Comparison of ENCODE assay signal across 18 cellular contexts in genomic region chr16:56339431-56340195, GRCh38.
DNase-seq lines count a peak whose midpoint lies in the region; ATAC-seq, FAIRE-seq and TF ChIP-seq lines count a peak whose summit lies in the region.
"Had no signal": no experiment of that assay in that cellular context is flagged by ENCODE, and none has a peak within 500 bp of the region (broad histone marks: within the 10 kb centered on the region; RNA-seq: fewer than 3 reads in every experiment).

No MANE protein-coding gene starts in this region.

- H3K14ac ChIP-seq in trophoblast cell (ENCODE audit: low read length) = no peak overlapping the region

- H3K18ac ChIP-seq in trophoblast cell (ENCODE audit: low read length) = no peak overlapping the region

- no peak overlapping the region for H2AK5ac ChIP-seq in trophoblast cell (ENCODE audit: low read length)

- no peak overlapping the region for H3K9ac ChIP-seq in kidney (ENCODE audit: low read length in 2 of 2)
- H3K9ac ChIP-seq in trophoblast cell (ENCODE audit: low read length) = no peak overlapping the region
- H3K9ac ChIP-seq: GM23248 had no signal

- intact Hi-C loops in Right ventricle myocardium inferior (cut with DNase I) = no loop called here
- intact Hi-C loops in cardiac septum (cut with DNase I) = no loop called here
- intact Hi-C loops in kidney (cut with DNase I) = no loop called here

- no peak overlapping the region for H2BK120ac ChIP-seq in trophoblast cell (ENCODE audit: insufficient read depth, low read length, poor library complexity)

- no peak for TF ChIP-seq CTCF in kidney (IDR thresholded peaks at IDR 0.05; ENCODE audit: borderline replicate concordance, extremely low read depth, insufficient read depth)

- no peak for ATAC-seq in Right ventricle myocardium inferior
- ATAC-seq in esophagus mucosa = no peak
- ATAC-seq in GM19035 (IDR thresholded peaks at IDR 0.05; ENCODE audit: unreplicated experiment) = no peak
- ATAC-seq: A549 had no signal

- no peaks in the 10 kb centered on the region for H3K4me1 ChIP-seq in kidney (ENCODE audit: control insufficient read depth in 1 of 2, insufficient read depth in 1 of 2, low read depth in 1 of 2, low read length in 2 of 2)
- H3K4me1 ChIP-seq in trophoblast cell (ENCODE audit: control insufficient read depth in 1 of 2, insufficient read depth in 2 of 2, low read length in 2 of 2) = peaks cover 0 to 3% of the 10 kb centered on the region in 2 experiments
- H3K4me1 ChIP-seq: Caco-2 had no signal

- H2BK12ac ChIP-seq in trophoblast cell (ENCODE audit: low read length) = no peak overlapping the region

- H3K79me2 ChIP-seq in trophoblast cell (ENCODE audit: control insufficient read depth, insufficient read depth, low read length, poor library complexity) = no peaks in the 10 kb centered on the region

- H4K91ac ChIP-seq in trophoblast cell (ENCODE audit: low read depth, low read length) = no peak overlapping the region

- no peak overlapping the region for H2AFZ ChIP-seq in trophoblast cell (ENCODE audit: insufficient read depth, low read length, poor library complexity)
- H2AFZ ChIP-seq: GM23248 had no signal

- H3K4me3 ChIP-seq in kidney (ENCODE audit: low read length in 2 of 2) = no peak overlapping the region
- peak overlapping the region; percentile 30 for H3K4me3 ChIP-seq in trophoblast cell (ENCODE audit: low read depth, low read length)
- H3K4me3 ChIP-seq: A549, GM23248 had no signal

- FAIRE-seq in kidney (lab: Jason Lieb, UNC) = no peak
- FAIRE-seq: A549, D721Med, G401.6, GM12891 had no signal

- no peaks in the 10 kb centered on the region for H3K36me3 ChIP-seq in kidney (ENCODE audit: control insufficient read depth in 1 of 2, insufficient read depth in 2 of 2, low read length in 2 of 2)
- no peaks in the 10 kb centered on the region for H3K36me3 ChIP-seq in trophoblast cell (ENCODE audit: control insufficient read depth in 1 of 2, insufficient read depth in 2 of 2, low read length in 2 of 2)

- H3K27ac ChIP-seq in caudate nucleus (ENCODE audit: low read depth, low read length) (peak overlapping the region; percentile 62), kidney (ENCODE audit: low read depth in 2 of 2, low read length in 2 of 2) (no peak overlapping the region), trophoblast cell (ENCODE audit: low read depth, low read length) (no peak overlapping the region)
- H3K27ac ChIP-seq: 22Rv1, A549, C4-2B, GM23248 had no signal

- no peak overlapping the region for H4K8ac ChIP-seq in trophoblast cell (ENCODE audit: low read depth, low read length)

- no peaks in the 10 kb centered on the region for H3K79me1 ChIP-seq in trophoblast cell (ENCODE audit: low read length)

- no peak overlapping the region for H2BK5ac ChIP-seq in trophoblast cell (ENCODE audit: low read depth, low read length, poor library complexity)

- no CpG with 5 or more reads among the region's 17 CpGs for WGBS in trophoblast cell (ENCODE audit: extremely low coverage, insufficient coverage, insufficient read length)

- DNase-seq in Right ventricle myocardium inferior (ENCODE audit: missing footprints) = peak; percentile 61
- DNase-seq in cardiac septum (ENCODE audit: low spot score) = no peak
- no peak for DNase-seq in caudate nucleus (lab: John Stamatoyannopoulos, UW)
- DNase-seq in kidney = peak; percentile 56
- no peak for DNase-seq in trophoblast cell
- DNase-seq: AML-193; Caco-2; CD4-positive, alpha-beta T cell; GM23248; HCEC 1CT had no signal

- H3K4ac ChIP-seq in trophoblast cell (ENCODE audit: low read depth, low read length) = no peak overlapping the region

- no peak overlapping the region for H3K23ac ChIP-seq in trophoblast cell (ENCODE audit: low read length)

- H3K27me3 ChIP-seq in trophoblast cell (ENCODE audit: insufficient read depth, low read length) = no peaks in the 10 kb centered on the region

- H3K4me2 ChIP-seq in trophoblast cell (ENCODE audit: low read length) = no peak overlapping the region
- H3K4me2 ChIP-seq: A549 had no signal

- H3K9me3 ChIP-seq in kidney (ENCODE audit: control insufficient read depth in 1 of 2, low read length in 2 of 2) (no peaks in the 10 kb centered on the region), trophoblast cell (ENCODE audit: insufficient read depth, low read depth, low read length) (no peaks in the 10 kb centered on the region)
- H3K9me3 ChIP-seq: A549, Caco-2 had no signal

- H4K12ac ChIP-seq in trophoblast cell (ENCODE audit: low read depth, low read length) = no peak overlapping the region

Comparison
In these comparisons a context has a peak if more than half of its experiments do, and no peak if none do; other contexts are left out.
1. DNase-seq: peak in Right ventricle myocardium inferior (single experiment) and kidney (single experiment); none in cardiac septum (single experiment), caudate nucleus (0 of 61) and trophoblast cell (0 of 2).